In genomic region chr9:99955606-99956005, GRCh38 we compare ENCODE assay signal across 21 cellular contexts. TPM values are rescaled to one million over a fixed set of nuclear protein-coding genes. Genes with fewer than 3 reads are reported as not detected.
A peak's percentile ranks its signal among the peaks of the same experiment; 100 is the strongest.
DNase-seq lines count a peak whose midpoint lies in the region; ATAC-seq and TF ChIP-seq lines count a peak whose summit lies in the region.
"Had no signal": no experiment of that assay in that cellular context is flagged by ENCODE, and none has a peak within 500 bp of the region (broad histone marks: within the 10 kb centered on the region; RNA-seq: fewer than 3 reads in every experiment).

No MANE protein-coding gene starts in this region.

- POLR2A ChIA-PET in activated CD4-positive, alpha-beta T cell treated with anti-CD3 and anti-CD28 coated beads for 36 hours (lab: Charles Lee) = interaction anchor here (1.1 kb wide), 1 partner anchor 134 kb away, joined by 4 read pairs; the partner anchor contains the start of gene NR4A3
- POLR2A ChIA-PET in naive thymus-derived CD4-positive, alpha-beta T cell (lab: Charles Lee) = no interaction called here

- no peak overlapping the region for H3K4me3 Mint-ChIP-seq in activated CD4-positive, alpha-beta T cell treated with anti-CD3 and anti-CD28 coated beads for 36 hours
- peak overlapping the region in 2 of 4 donors; percentile 19 to 30 for H3K4me3 Mint-ChIP-seq in CD4-positive, CD25-positive, alpha-beta regulatory T cell
- H3K4me3 Mint-ChIP-seq in T-helper 17 cell = no peak overlapping the region
- H3K4me3 Mint-ChIP-seq in naive thymus-derived CD4-positive, alpha-beta T cell = peak overlapping the region in 4 of 10 donors; percentile 4 to 20 (median 12)
- H3K4me3 Mint-ChIP-seq: CD14-positive monocyte had no signal

- H3K27me3 ChIP-seq in CD4-positive, CD25-positive, alpha-beta regulatory T cell (ENCODE audit: control insufficient read depth, insufficient read depth, low read length) = no peaks in the 10 kb centered on the region
- no peaks in the 10 kb centered on the region for H3K27me3 ChIP-seq in naive thymus-derived CD4-positive, alpha-beta T cell (ENCODE audit: control insufficient read depth in 2 of 2, insufficient read depth in 2 of 2, low read length in 2 of 2)
- no peaks in the 10 kb centered on the region for H3K27me3 ChIP-seq in dorsolateral prefrontal cortex
- H3K27me3 ChIP-seq: MG63 had no signal

- CTCF ChIA-PET in activated CD4-positive, alpha-beta T cell treated with anti-CD3 and anti-CD28 coated beads for 36 hours (lab: Charles Lee) = interaction anchor here (2.3 kb wide), 1 partner anchor 131 kb away, joined by 13 read pairs; no protein-coding TSS in a partner anchor
- CTCF ChIA-PET in naive thymus-derived CD4-positive, alpha-beta T cell (lab: Charles Lee) = interaction anchor here (0.7 kb wide), 1 partner anchor 23 kb away, joined by 3 read pairs; no protein-coding TSS in a partner anchor

- ATAC-seq in activated CD4-positive, alpha-beta T cell treated with anti-CD3 and anti-CD28 coated beads for 36 hours = peak; percentile 74
- ATAC-seq in CD4-positive, CD25-positive, alpha-beta regulatory T cell (ENCODE audit: low read depth in 2 of 2) = no peak
- ATAC-seq in T-helper 17 cell = no peak
- no peak for ATAC-seq in naive thymus-derived CD4-positive, alpha-beta T cell
- no peak for ATAC-seq in GM21825 (IDR thresholded peaks at IDR 0.05; ENCODE audit: unreplicated experiment)
- ATAC-seq: PC-3 had no signal

- H3K27ac Mint-ChIP-seq in activated CD4-positive, alpha-beta T cell treated with anti-CD3 and anti-CD28 coated beads for 36 hours = peak overlapping the region; percentile 44
- peak overlapping the region in 1 of 3 donors; percentile 47 for H3K27ac Mint-ChIP-seq in CD4-positive, CD25-positive, alpha-beta regulatory T cell
- H3K27ac Mint-ChIP-seq in T-helper 17 cell = peak overlapping the region; percentile 63
- H3K27ac Mint-ChIP-seq in naive thymus-derived CD4-positive, alpha-beta T cell = peak overlapping the region in 5 of 9 donors; percentile 6 to 70 (median 49)
- H3K27ac Mint-ChIP-seq: CD14-positive monocyte had no signal

- H3K36me3 ChIP-seq in CD4-positive, CD25-positive, alpha-beta regulatory T cell (ENCODE audit: control insufficient read depth, insufficient read depth, low read length) = peaks cover 30% of the 10 kb centered on the region
- H3K36me3 ChIP-seq in naive thymus-derived CD4-positive, alpha-beta T cell (ENCODE audit: control insufficient read depth in 2 of 3, insufficient read depth in 3 of 3, low read length in 3 of 3) = peaks cover 0 to 11% (median 0%) of the 10 kb centered on the region in 3 experiments

- peak overlapping the region; percentile 32 for H3K4me3 ChIP-seq in CD4-positive, CD25-positive, alpha-beta regulatory T cell (ENCODE audit: low read depth, low read length)
- H3K4me3 ChIP-seq in naive thymus-derived CD4-positive, alpha-beta T cell (ENCODE audit: low read length) = no peak overlapping the region
- no peak overlapping the region for H3K4me3 ChIP-seq in dorsolateral prefrontal cortex
- H3K4me3 ChIP-seq: MG63 had no signal

- intact Hi-C loops in activated CD4-positive, alpha-beta T cell treated with anti-CD3 and anti-CD28 coated beads for 36 hours (cut with DNase I, micrococcal nuclease) = loop anchor here (1.0 to 2.0 kb wide), 4 partner anchors 49 to 771 kb away; partner anchors contain the start of genes NR4A3 (in 1 of the 2) and STX17 (in 1 of the 2)
- intact Hi-C loops in naive thymus-derived CD4-positive, alpha-beta T cell (cut with micrococcal nuclease) = loop anchor here in 1 of 2 donors (10.0 kb wide), 1 partner anchor 61 kb away; no protein-coding TSS in a partner anchor
- intact Hi-C loops in dorsolateral prefrontal cortex (cut with DNase I) = no loop called here

- peak; percentile 7 for DNase-seq in activated CD4-positive, alpha-beta T cell treated with anti-CD3 and anti-CD28 coated beads for 36 hours
- DNase-seq in activated CD4-positive, alpha-beta T cell treated with anti-CD3 and anti-CD28 coated beads for 48 hours = no peak
- DNase-seq in CD4-positive, CD25-positive, alpha-beta regulatory T cell = peak in 1 of 3 donors; percentile 12
- DNase-seq in T-helper 17 cell = no peak
- no peak for DNase-seq in naive thymus-derived CD4-positive, alpha-beta T cell
- no peak for DNase-seq in stimulated activated CD4-positive, alpha-beta T cell treated with anti-CD3 and anti-CD28 coated beads, Interleukin-12 subunit alpha, Interleukin-12 subunit beta, amount 100 ng/mL, for 4 hours
- DNase-seq in dorsolateral prefrontal cortex = no peak
- DNase-seq: 8988T, Caco-2, GOT3, Kasumi-1, MG63, NCI-H1048, NCI-H1436, NCI-H2029, NCI-H345, NCI-H526, PC-3, RPMI8226 had no signal

- H3K27ac ChIP-seq in CD4-positive, CD25-positive, alpha-beta regulatory T cell (ENCODE audit: insufficient read depth, low read length, poor library complexity, severe bottlenecking) = no peak overlapping the region
- H3K27ac ChIP-seq in naive thymus-derived CD4-positive, alpha-beta T cell (ENCODE audit: low read depth, low read length) = no peak overlapping the region
- no peak overlapping the region for H3K27ac ChIP-seq in dorsolateral prefrontal cortex

- peaks cover 41% of the 10 kb centered on the region for H3K36me3 Mint-ChIP-seq in activated CD4-positive, alpha-beta T cell treated with anti-CD3 and anti-CD28 coated beads for 36 hours (ENCODE audit: low read depth)
- peaks cover 30% of the 10 kb centered on the region for H3K36me3 Mint-ChIP-seq in CD4-positive, CD25-positive, alpha-beta regulatory T cell
- H3K36me3 Mint-ChIP-seq in T-helper 17 cell (ENCODE audit: low read depth) = peaks cover 5% of the 10 kb centered on the region
- peaks cover 0 to 47% (median 34%) of the 10 kb centered on the region in 5 donors for H3K36me3 Mint-ChIP-seq in naive thymus-derived CD4-positive, alpha-beta T cell

- no peak for TF ChIP-seq CTCF in dorsolateral prefrontal cortex (IDR thresholded peaks at IDR 0.05 in 54 of 56, conservative IDR thresholded peaks at IDR 0.05 in 2 of 56; ENCODE audit: low read depth in 1 of 56, partially characterized antibody in 56 of 56)

- no peaks in the 10 kb centered on the region for H3K9me3 ChIP-seq in CD4-positive, CD25-positive, alpha-beta regulatory T cell (ENCODE audit: control insufficient read depth in 2 of 2, low read length in 2 of 2)
- H3K9me3 ChIP-seq in T-helper 17 cell (ENCODE audit: control insufficient read depth, low read length, poor library complexity, severe bottlenecking) = no peaks in the 10 kb centered on the region
- H3K9me3 ChIP-seq in naive thymus-derived CD4-positive, alpha-beta T cell (ENCODE audit: control insufficient read depth in 2 of 3, low read length in 3 of 3) = no peaks in the 10 kb centered on the region

- no peaks in the 10 kb centered on the region for H3K9me3 Mint-ChIP-seq in activated CD4-positive, alpha-beta T cell treated with anti-CD3 and anti-CD28 coated beads for 36 hours (ENCODE audit: low read depth)
- H3K9me3 Mint-ChIP-seq in CD4-positive, CD25-positive, alpha-beta regulatory T cell = no peaks in the 10 kb centered on the region
- H3K9me3 Mint-ChIP-seq in naive thymus-derived CD4-positive, alpha-beta T cell = peaks cover 0 to 4% (median 0%) of the 10 kb centered on the region in 11 donors

- peaks cover 7% of the 10 kb centered on the region for H3K4me1 ChIP-seq in CD4-positive, CD25-positive, alpha-beta regulatory T cell (ENCODE audit: control insufficient read depth, insufficient read depth, low read length, poor library complexity, severe bottlenecking)
- H3K4me1 ChIP-seq in naive thymus-derived CD4-positive, alpha-beta T cell (ENCODE audit: control insufficient read depth in 2 of 2, insufficient read depth in 2 of 2, low read length in 2 of 2) = no peaks in the 10 kb centered on the region
- H3K4me1 ChIP-seq: Caco-2 had no signal

- H3K27me3 Mint-ChIP-seq in activated CD4-positive, alpha-beta T cell treated with anti-CD3 and anti-CD28 coated beads for 36 hours = no peaks in the 10 kb centered on the region
- no peaks in the 10 kb centered on the region for H3K27me3 Mint-ChIP-seq in CD4-positive, CD25-positive, alpha-beta regulatory T cell
- no peaks in the 10 kb centered on the region for H3K27me3 Mint-ChIP-seq in T-helper 17 cell
- H3K27me3 Mint-ChIP-seq in naive thymus-derived CD4-positive, alpha-beta T cell = no peaks in the 10 kb centered on the region

- peaks cover 28% of the 10 kb centered on the region for H3K4me1 Mint-ChIP-seq in activated CD4-positive, alpha-beta T cell treated with anti-CD3 and anti-CD28 coated beads for 36 hours
- H3K4me1 Mint-ChIP-seq in CD4-positive, CD25-positive, alpha-beta regulatory T cell = peaks cover 25 to 41% (median 28%) of the 10 kb centered on the region in 4 donors
- H3K4me1 Mint-ChIP-seq in T-helper 17 cell = peaks cover 17% of the 10 kb centered on the region
- H3K4me1 Mint-ChIP-seq in naive thymus-derived CD4-positive, alpha-beta T cell = peaks cover 5 to 32% (median 27%) of the 10 kb centered on the region in 7 donors

RNA-seq across cellular contexts. Expression of gene STX17, which starts 49.2 kb away (rescaled TPM):
- 10 to 100 TPM; 32.8 to 35.2 TPM for total RNA-seq in activated CD4-positive, alpha-beta T cell treated with anti-CD3 and anti-CD28 coated beads for 36 hours
- 33.8 TPM for total RNA-seq in CD4-positive, CD25-positive, alpha-beta regulatory T cell
- 10 to 100 TPM; 26.2 to 29.4 (median 27.8) TPM for polyA plus RNA-seq in CD4-positive, CD25-positive, alpha-beta regulatory T cell
- total RNA-seq in T-helper 17 cell = 10 to 100 TPM; 27.1 to 33.2 TPM
- total RNA-seq in naive thymus-derived CD4-positive, alpha-beta T cell = 10 to 100 TPM; 34.2 to 63.2 (median 51.2) TPM
- 10 to 100 TPM; 33.7 to 38.8 TPM for polyA plus RNA-seq in naive thymus-derived CD4-positive, alpha-beta T cell
- total RNA-seq in dorsolateral prefrontal cortex = 10 to 100 TPM; 24.2 to 64.4 (median 36.5) TPM

Comparison
In these comparisons a context has a peak if more than half of its experiments do, and no peak if none do; other contexts are left out.
1. intact Hi-C loops: an anchor here in activated CD4-positive, alpha-beta T cell treated with anti-CD3 and anti-CD28 coated beads for 36 hours (1.0 to 2.0 kb wide); none called in dorsolateral prefrontal cortex.